22 cellular contexts compared by ENCODE assay signal in genomic region chr4:30855232-30855631, GRCh38.
"Had no signal": no experiment of that assay in that cellular context is flagged by ENCODE, and none has a peak within 500 bp of the region (broad histone marks: within the 10 kb centered on the region; RNA-seq: fewer than 3 reads in every experiment).

No MANE protein-coding gene starts in this region.

- H3K36me3 ChIP-seq: esophagus muscularis mucosa, gastrocnemius medialis, heart right ventricle, left lung, lower lobe of right lung had no signal

- H3K4me1 ChIP-seq: gastrocnemius medialis, left lung, lower lobe of right lung had no signal

- H3K27me3 ChIP-seq: dorsolateral prefrontal cortex, esophagus muscularis mucosa, gastrocnemius medialis, heart right ventricle, left lung had no signal

- H3K4me3 ChIP-seq: coronary artery, dorsolateral prefrontal cortex, esophagus muscularis mucosa, gastrocnemius medialis, heart right ventricle, left lung, lower lobe of right lung, mucosa of descending colon had no signal

- DNase-seq: dermis blood vessel endothelial cell; dorsolateral prefrontal cortex; effector CD4-positive, alpha-beta T cell; effector memory CD4-positive, alpha-beta T cell; foreskin melanocyte; gastrocnemius medialis; glutamatergic neuron; head of caudate nucleus; heart right ventricle; hippocampal formation; left cardiac atrium; left lung; left ventricle myocardium superior; lower lobe of right lung; mesenchymal stem cell; mucosa of descending colon had no signal

- FAIRE-seq: colon, endothelial cell of umbilical vein, islet of Langerhans, keratinocyte had no signal

- ATAC-seq: gastrocnemius medialis, heart right ventricle, left cardiac atrium, left ventricle myocardium superior, lower lobe of right lung, mucosa of descending colon had no signal

- H3K9me3 ChIP-seq: esophagus muscularis mucosa, gastrocnemius medialis, heart right ventricle, left lung, lower lobe of right lung, mucosa of descending colon had no signal

- H3K27ac ChIP-seq: coronary artery, dorsolateral prefrontal cortex, esophagus muscularis mucosa, gastrocnemius medialis, heart right ventricle, left lung, lower lobe of right lung had no signal
